8 cellular contexts compared by ENCODE assay signal in the genomic region with DNA sequence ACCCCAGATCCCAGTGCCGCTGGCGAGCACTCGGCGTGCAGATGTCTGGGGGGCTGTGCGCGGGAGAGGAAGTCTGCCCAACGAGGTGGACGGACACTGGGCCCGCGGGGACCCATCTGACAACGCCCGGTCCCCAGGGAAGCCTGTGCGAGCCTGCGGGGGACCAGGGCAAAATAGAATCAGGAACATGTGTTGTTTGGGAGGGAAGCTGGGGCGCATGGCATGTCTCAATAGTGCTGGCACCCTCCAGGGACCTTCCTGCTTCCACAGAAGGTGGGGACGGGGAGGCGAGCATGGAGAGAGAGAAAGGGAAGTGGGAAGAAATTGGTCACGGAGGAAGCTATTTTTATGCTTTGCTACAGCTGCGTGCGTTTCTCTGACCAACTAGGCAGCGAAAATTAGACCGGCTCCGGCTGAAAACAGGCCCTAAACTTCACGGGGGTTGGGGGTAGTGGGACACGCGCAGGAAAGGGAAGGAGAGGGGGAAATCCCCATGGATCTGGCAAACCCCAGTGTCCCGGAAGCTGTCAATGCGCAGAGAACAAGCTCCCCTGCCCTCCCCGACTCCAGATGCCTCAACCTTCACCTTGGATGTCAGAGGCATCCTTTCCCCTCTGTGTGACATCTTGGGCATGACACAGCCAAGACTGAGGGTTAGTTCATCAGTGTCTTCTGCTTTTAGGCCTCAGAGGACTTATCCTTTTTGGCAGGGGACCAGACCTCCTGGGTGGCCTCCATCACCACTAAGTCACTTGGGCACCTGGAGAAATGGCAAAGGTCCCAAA.
DNase-seq lines count a peak whose midpoint lies in the region; ATAC-seq and TF ChIP-seq lines count a peak whose summit lies in the region.

No MANE protein-coding gene starts in this region.

- DNase-seq in activated CD4-positive, alpha-beta T cell treated with anti-CD3 and anti-CD28 coated beads, Interleukin-2, amount 10 ng/mL, durations not matched to agents 24 days and 14 days, result no peak
- no peak for DNase-seq in activated CD4-positive, alpha-beta T cell treated with anti-CD3 and anti-CD28 coated beads for 1 hour
- peak; percentile 53 for DNase-seq in SKM-1 treated with dmso at 0.1 percent for 144 hours (lab: John Stamatoyannopoulos, UW; ENCODE audit: unreplicated experiment)
- DNase-seq in cardiac muscle cell (ENCODE audit: low read depth in 1 of 2, low spot score in 1 of 2), result no peak
- DNase-seq in NCI-H526 (lab: John Stamatoyannopoulos, UW), result no peak

- no peak for ATAC-seq in HG02623 (IDR thresholded peaks at IDR 0.05; ENCODE audit: unreplicated experiment)
- no peak for ATAC-seq in HG03439 (IDR thresholded peaks at IDR 0.05; ENCODE audit: unreplicated experiment)

- H3K27ac Mint-ChIP-seq in activated CD4-positive, alpha-beta T cell treated with anti-CD3 and anti-CD28 coated beads, Interleukin-2, amount 10 ng/mL, durations not matched to agents 24 days and 14 days, result no peak overlapping the region

- no peak for TF ChIP-seq CTCF in cardiac muscle cell (IDR thresholded peaks at IDR 0.05; ENCODE audit: low read depth, low read length)

- H3K9me3 ChIP-seq in cardiac muscle cell (ENCODE audit: low read depth), result no peaks in the 10 kb centered on the region
- H3K9me3 ChIP-seq in skeletal muscle tissue (ENCODE audit: control insufficient read depth in 3 of 3, low read length in 3 of 3), result no peaks in the 10 kb centered on the region

- H3K27me3 Mint-ChIP-seq in activated CD4-positive, alpha-beta T cell treated with anti-CD3 and anti-CD28 coated beads, Interleukin-2, amount 10 ng/mL, durations not matched to agents 24 days and 14 days, result no peaks in the 10 kb centered on the region

- intact Hi-C loops in activated CD4-positive, alpha-beta T cell treated with anti-CD3 and anti-CD28 coated beads, Interleukin-2, amount 10 ng/mL, durations not matched to agents 24 days and 14 days (cut with micrococcal nuclease), result loop anchor here (5.0 to 10.0 kb wide), 2 partner anchors 95 to 163 kb away; no protein-coding TSS in a partner anchor

- H3K4me1 ChIP-seq in cardiac muscle cell (ENCODE audit: low read depth) (peaks cover 6% of the 10 kb centered on the region), skeletal muscle tissue (ENCODE audit: control insufficient read depth in 3 of 3, insufficient read depth in 3 of 3, low read length in 3 of 3) (peaks cover 7 to 14% (median 8%) of the 10 kb centered on the region in 3 donors)

- H3K4me3 ChIP-seq in cardiac muscle cell (peak overlapping the region; percentile 28), skeletal muscle tissue (ENCODE audit: low read length in 3 of 3) (peak overlapping the region; percentile 54 to 72 (median 59))

- peak overlapping the region; percentile 78 for H3K4me3 Mint-ChIP-seq in activated CD4-positive, alpha-beta T cell treated with anti-CD3 and anti-CD28 coated beads, Interleukin-2, amount 10 ng/mL, durations not matched to agents 24 days and 14 days

- peaks cover 4% of the 10 kb centered on the region for H3K4me1 Mint-ChIP-seq in activated CD4-positive, alpha-beta T cell treated with anti-CD3 and anti-CD28 coated beads, Interleukin-2, amount 10 ng/mL, durations not matched to agents 24 days and 14 days

- no peak overlapping the region for H3K27ac ChIP-seq in cardiac muscle cell
- peak overlapping the region; percentile 47 for H3K27ac ChIP-seq in skeletal muscle tissue (ENCODE audit: low read depth, low read length)

- no peaks in the 10 kb centered on the region for H3K9me3 Mint-ChIP-seq in activated CD4-positive, alpha-beta T cell treated with anti-CD3 and anti-CD28 coated beads, Interleukin-2, amount 10 ng/mL, durations not matched to agents 24 days and 14 days

- no peaks in the 10 kb centered on the region for H3K36me3 Mint-ChIP-seq in activated CD4-positive, alpha-beta T cell treated with anti-CD3 and anti-CD28 coated beads, Interleukin-2, amount 10 ng/mL, durations not matched to agents 24 days and 14 days (ENCODE audit: low read depth)

- peak overlapping the region; percentile 59 to 73 (median 66) for H3K9ac ChIP-seq in skeletal muscle tissue (ENCODE audit: low read depth in 1 of 3, low read length in 3 of 3)

- H3K36me3 ChIP-seq in cardiac muscle cell (no peaks in the 10 kb centered on the region), skeletal muscle tissue (ENCODE audit: control insufficient read depth in 3 of 3, insufficient read depth in 3 of 3, low read length in 3 of 3) (no peaks in the 10 kb centered on the region)

- H3K27me3 ChIP-seq in cardiac muscle cell (no peaks in the 10 kb centered on the region), skeletal muscle tissue (ENCODE audit: control insufficient read depth in 3 of 3, insufficient read depth in 3 of 3, low read length in 3 of 3) (peaks cover 0 to 6% (median 0%) of the 10 kb centered on the region in 3 donors)
